Comparison of ENCODE assay signal across 9 cellular contexts in the genomic region with DNA sequence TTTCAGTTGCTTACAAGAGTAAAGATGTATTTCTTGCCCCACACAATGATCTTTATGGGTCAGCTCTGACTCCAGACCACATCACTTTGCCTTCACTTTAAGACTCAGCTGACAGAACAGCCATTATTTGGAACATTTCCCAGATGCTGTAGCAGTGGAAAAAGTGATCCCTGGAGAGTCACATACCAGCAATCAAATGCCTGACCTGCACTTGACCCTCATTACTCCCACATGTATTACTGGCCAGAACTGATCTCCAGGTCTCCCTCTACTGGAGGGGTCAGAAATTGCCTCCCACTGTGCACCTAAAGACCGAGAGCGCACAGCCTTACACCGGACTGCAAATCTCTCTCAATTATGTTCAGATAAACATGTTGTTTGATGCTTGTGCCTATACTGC.
A peak's percentile ranks its signal among the peaks of the same experiment; 100 is the strongest.
DNase-seq lines count a peak whose midpoint lies in the region; ATAC-seq and TF ChIP-seq lines count a peak whose summit lies in the region.
"Had no signal": no experiment of that assay in that cellular context is flagged by ENCODE, and none has a peak within 500 bp of the region (broad histone marks: within the 10 kb centered on the region; RNA-seq: fewer than 3 reads in every experiment).

No MANE protein-coding gene starts in this region.

- no CpG with 5 or more reads among the region's 3 CpGs for WGBS in IMR-90 (ENCODE audit: extremely low coverage in 2 of 2, insufficient read length in 1 of 2), 2 experiments

- peak; percentile 64 for TF ChIP-seq CTCF in BJ (IDR thresholded peaks at IDR 0.05; ENCODE audit: insufficient read depth, low read depth, low read length)
- TF ChIP-seq CTCF in IMR-90 (conservative IDR thresholded peaks at IDR 0.05; ENCODE audit: low read depth, low read length): no peak; the same call in 1 of the 2 replicates
- TF ChIP-seq CTCF in astrocyte of the spinal cord (IDR thresholded peaks at IDR 0.05; ENCODE audit: low read depth, low read length): peak; percentile 50
- TF ChIP-seq CTCF in CD4-positive, alpha-beta T cell (IDR thresholded peaks at IDR 0.05): no peak

- H3K4me3 Mint-ChIP-seq in CD4-positive, alpha-beta T cell: no peak overlapping the region

- H3K18ac ChIP-seq in IMR-90 (ENCODE audit: low read depth, low read length): no peak overlapping the region

- H3K36me3 Mint-ChIP-seq in CD4-positive, alpha-beta T cell (ENCODE audit: low read depth): no peaks in the 10 kb centered on the region

- dilution Hi-C loops in IMR-90 (cut with HindIII; ENCODE audit: low sequenced_read_pairs, unreplicated experiment): no loop called here

- no peaks in the 10 kb centered on the region for H3K9me3 ChIP-seq in IMR-90 (ENCODE audit: control insufficient read depth, insufficient read depth, low read length)
- no peaks in the 10 kb centered on the region for H3K9me3 ChIP-seq in CD4-positive, alpha-beta T cell (ENCODE audit: control insufficient read depth, low read length)

- no peaks in the 10 kb centered on the region for H4K20me1 ChIP-seq in IMR-90 (ENCODE audit: insufficient read depth, low read length)

- no peak overlapping the region for H3K4me2 ChIP-seq in IMR-90 (ENCODE audit: low read depth, low read length)

- no peak overlapping the region for H3K27ac ChIP-seq in IMR-90 (ENCODE audit: insufficient read depth, low read length)
- H3K27ac ChIP-seq in CD4-positive, alpha-beta T cell (ENCODE audit: low read depth, low read length): no peak overlapping the region

- no peak overlapping the region for H3K14ac ChIP-seq in IMR-90 (replicated peaks; ENCODE audit: low read depth, low read length)

- H2AK9ac ChIP-seq in IMR-90 (replicated peaks; ENCODE audit: low read depth, low read length, poor library complexity): no peak overlapping the region

- POLR2A ChIA-PET in BJ (lab: Charles Lee) (no interaction called here), IMR-90 (lab: Charles Lee; ENCODE audit: unreplicated experiment) (no interaction called here)
- POLR2A ChIA-PET in CD4-positive, alpha-beta T cell (lab: Charles Lee): no interaction called here

- no peak for TF ChIP-seq POLR2A in IMR-90 (IDR thresholded peaks at IDR 0.05; ENCODE audit: low read depth, low read length)

- H2BK15ac ChIP-seq in IMR-90 (ENCODE audit: low read depth, low read length): no peak overlapping the region

- peak; percentile 87 for DNase-seq in BJ (ENCODE audit: low read depth)
- peak; percentile 53 for DNase-seq in IMR-90
- peak; percentile 91 for DNase-seq in astrocyte of the spinal cord (ENCODE audit: low read depth, low spot score)
- DNase-seq in left lobe of liver (ENCODE audit: low spot score): no peak
- no peak for DNase-seq in CD4-positive, alpha-beta T cell
- no peak for DNase-seq in activated CD8-positive, alpha-beta memory T cell treated with anti-CD3 and anti-CD28 coated beads, Interleukin-2, amount 50 U/mL, for 4 hours
- DNase-seq: stimulated activated CD4-positive, alpha-beta T cell treated with anti-CD3 and anti-CD28 coated beads, Interleukin-4, amount 100 ng/mL, for 1 hour had no signal

- H2BK5ac ChIP-seq in IMR-90 (ENCODE audit: low read depth, low read length, poor library complexity, severe bottlenecking): no peak overlapping the region

- no peaks in the 10 kb centered on the region for H3K27me3 Mint-ChIP-seq in CD4-positive, alpha-beta T cell

- no peaks in the 10 kb centered on the region for H3K4me1 ChIP-seq in IMR-90 (ENCODE audit: control insufficient read depth, insufficient read depth, low read length)

- no TSS peak for BruUV-seq in IMR-90 (replicated peaks; lab: Mats Ljungman, UMichigan)

- H3K79me1 ChIP-seq in IMR-90 (ENCODE audit: low read depth in 1 of 2, low read length in 2 of 2): no peaks in the 10 kb centered on the region

- no peak overlapping the region for H2BK120ac ChIP-seq in IMR-90 (ENCODE audit: low read depth, low read length)

- H2AFZ ChIP-seq in IMR-90 (replicated peaks; ENCODE audit: low read length, poor library complexity): no peak overlapping the region

- no peak overlapping the region for H2AK5ac ChIP-seq in IMR-90 (ENCODE audit: low read depth, low read length)

- H2BK20ac ChIP-seq in IMR-90 (ENCODE audit: low read depth, low read length): no peak overlapping the region

- in situ Hi-C loops in IMR-90 (cut with MboI; ENCODE audit: low sequenced_read_pairs): no loop called here
- in situ Hi-C loops in astrocyte of the spinal cord (cut with HindIII; ENCODE audit: low sequenced_read_pairs): no loop called here

- no peaks in the 10 kb centered on the region for H3K9me1 ChIP-seq in IMR-90 (ENCODE audit: insufficient read depth, low read length)

- H3K9ac ChIP-seq in IMR-90 (ENCODE audit: low read depth, low read length): no peak overlapping the region

- H4K91ac ChIP-seq in IMR-90 (ENCODE audit: insufficient read depth, low read depth, low read length): no peak overlapping the region

- H4K8ac ChIP-seq in IMR-90 (ENCODE audit: low read depth in 2 of 2, low read length in 2 of 2): no peak overlapping the region

- TF ChIP-seq RAD21 in IMR-90 (IDR thresholded peaks at IDR 0.05; ENCODE audit: low read length): no peak

- intact Hi-C loops in IMR-90 (cut with micrococcal nuclease): no loop called here
- intact Hi-C loops in CD4-positive, alpha-beta T cell (cut with DNase I, micrococcal nuclease): no loop called here

- no peaks in the 10 kb centered on the region for H3K4me1 Mint-ChIP-seq in CD4-positive, alpha-beta T cell (ENCODE audit: low read depth)

- no peak overlapping the region for H3K4me3 ChIP-seq in BJ (ENCODE audit: low read depth, low read length)
- no peak overlapping the region for H3K4me3 ChIP-seq in IMR-90 (ENCODE audit: insufficient read depth, low read depth, low read length)
- no peak overlapping the region for H3K4me3 ChIP-seq in astrocyte of the spinal cord (ENCODE audit: low read depth, low read length)

- H3K36me3 ChIP-seq in BJ (ENCODE audit: control insufficient read depth, insufficient read depth, low read length): no peaks in the 10 kb centered on the region
- no peaks in the 10 kb centered on the region for H3K36me3 ChIP-seq in IMR-90 (ENCODE audit: control insufficient read depth, insufficient read depth, low read length)

- no peaks in the 10 kb centered on the region for H3K27me3 ChIP-seq in BJ (ENCODE audit: control insufficient read depth, insufficient read depth, low read length)
- H3K27me3 ChIP-seq in IMR-90 (ENCODE audit: control insufficient read depth, insufficient read depth, low read length): no peaks in the 10 kb centered on the region
- no peaks in the 10 kb centered on the region for H3K27me3 ChIP-seq in CD4-positive, alpha-beta T cell (ENCODE audit: control insufficient read depth, insufficient read depth, low read length)

- ATAC-seq in IMR-90 (ENCODE audit: low read depth) (0 out of 2 replicates have a peak, but pooled peaks have one; percentile 11), left lobe of liver (peak; percentile 71), GM19395 (IDR thresholded peaks at IDR 0.05; ENCODE audit: unreplicated experiment) (no peak), GM21526 (IDR thresholded peaks at IDR 0.05; ENCODE audit: low FRiP score, unreplicated experiment) (no peak)
- ATAC-seq in CD4-positive, alpha-beta T cell (ENCODE audit: poor library complexity): no peak

- peaks cover 13% of the 10 kb centered on the region for H3K9me3 Mint-ChIP-seq in CD4-positive, alpha-beta T cell

- H3K23ac ChIP-seq in IMR-90 (ENCODE audit: low read depth, low read length): no peak overlapping the region

- no peak overlapping the region for H3K56ac ChIP-seq in IMR-90 (ENCODE audit: extremely low read depth, insufficient read depth, low read length)

- H3K4ac ChIP-seq in IMR-90 (ENCODE audit: low read depth, low read length): no peak overlapping the region

- H3K27ac Mint-ChIP-seq in CD4-positive, alpha-beta T cell: no peak overlapping the region

- CTCF ChIA-PET in BJ (lab: Yijun Ruan, JAX) (no interaction called here), IMR-90 (lab: Yijun Ruan, JAX) (no interaction called here)
- CTCF ChIA-PET in CD4-positive, alpha-beta T cell (lab: Charles Lee): no interaction called here

- H4K5ac ChIP-seq in IMR-90 (ENCODE audit: low read depth, low read length): no peak overlapping the region

TF ChIP-seq in IMR-90, 13 proteins besides CTCF, POLR2A, EP300 and RAD21:
- no peak for TF ChIP-seq MAFK (IDR thresholded peaks at IDR 0.05; ENCODE audit: low read depth, low read length)
- no peak for TF ChIP-seq RFX5 (IDR thresholded peaks at IDR 0.05; ENCODE audit: low read depth, low read length)
- no peak for TF ChIP-seq SMC3 (IDR thresholded peaks at IDR 0.05; ENCODE audit: low read depth, low read length)
- TF ChIP-seq CEBPB (IDR thresholded peaks at IDR 0.05; ENCODE audit: low read depth, low read length): no peak
- TF ChIP-seq MAZ (IDR thresholded peaks at IDR 0.05; ENCODE audit: borderline replicate concordance, low read depth, low read length): no peak
- no peak for TF ChIP-seq RCOR1 (IDR thresholded peaks at IDR 0.05; ENCODE audit: insufficient replicate concordance, low read length)
- TF ChIP-seq, protein P1, sequence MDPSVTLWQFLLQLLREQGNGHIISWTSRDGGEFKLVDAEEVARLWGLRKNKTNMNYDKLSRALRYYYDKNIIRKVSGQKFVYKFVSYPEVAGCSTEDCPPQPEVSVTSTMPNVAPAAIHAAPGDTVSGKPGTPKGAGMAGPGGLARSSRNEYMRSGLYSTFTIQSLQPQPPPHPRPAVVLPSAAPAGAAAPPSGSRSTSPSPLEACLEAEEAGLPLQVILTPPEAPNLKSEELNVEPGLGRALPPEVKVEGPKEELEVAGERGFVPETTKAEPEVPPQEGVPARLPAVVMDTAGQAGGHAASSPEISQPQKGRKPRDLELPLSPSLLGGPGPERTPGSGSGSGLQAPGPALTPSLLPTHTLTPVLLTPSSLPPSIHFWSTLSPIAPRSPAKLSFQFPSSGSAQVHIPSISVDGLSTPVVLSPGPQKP (IDR thresholded peaks at IDR 0.05; ENCODE audit: borderline replicate concordance, low read depth, low read length): no peak
- no peak for TF ChIP-seq USF2 (IDR thresholded peaks at IDR 0.05; ENCODE audit: low read depth, low read length)
- no peak for TF ChIP-seq NFE2L2 (IDR thresholded peaks at IDR 0.05; ENCODE audit: low read depth, low read length)
- no peak for TF ChIP-seq CHD1 (IDR thresholded peaks at IDR 0.05; ENCODE audit: low read depth, low read length)
- no peak for TF ChIP-seq BHLHE40 (IDR thresholded peaks at IDR 0.05; ENCODE audit: low read depth, low read length)
- no peak for TF ChIP-seq MXI1 (IDR thresholded peaks at IDR 0.05; ENCODE audit: borderline replicate concordance, low read depth, low read length)
- no peak for TF ChIP-seq FOS (IDR thresholded peaks at IDR 0.05; ENCODE audit: low read depth, low read length)
TF ChIP-seq in IMR-90: peak in this region for 0.

Comparison
In these comparisons a context has a peak if more than half of its experiments do, and no peak if none do; other contexts are left out.
1. DNase-seq: peak in BJ (single experiment), IMR-90 (single experiment) and astrocyte of the spinal cord (single experiment); none in left lobe of liver (single experiment), CD4-positive, alpha-beta T cell (0 of 10) and activated CD8-positive, alpha-beta memory T cell treated with anti-CD3 and anti-CD28 coated beads, Interleukin-2, amount 50 U/mL, for 4 hours (single experiment).
2. CTCF ChIP-seq: peak in BJ (single experiment) and astrocyte of the spinal cord (single experiment); none in IMR-90 (single experiment) and CD4-positive, alpha-beta T cell (single experiment).
3. ATAC-seq: peak in IMR-90 (single experiment) and left lobe of liver (single experiment); none in GM19395 (single experiment), CD4-positive, alpha-beta T cell (single experiment) and GM21526 (single experiment).